16 cellular contexts compared by ENCODE assay signal in the genomic region with DNA sequence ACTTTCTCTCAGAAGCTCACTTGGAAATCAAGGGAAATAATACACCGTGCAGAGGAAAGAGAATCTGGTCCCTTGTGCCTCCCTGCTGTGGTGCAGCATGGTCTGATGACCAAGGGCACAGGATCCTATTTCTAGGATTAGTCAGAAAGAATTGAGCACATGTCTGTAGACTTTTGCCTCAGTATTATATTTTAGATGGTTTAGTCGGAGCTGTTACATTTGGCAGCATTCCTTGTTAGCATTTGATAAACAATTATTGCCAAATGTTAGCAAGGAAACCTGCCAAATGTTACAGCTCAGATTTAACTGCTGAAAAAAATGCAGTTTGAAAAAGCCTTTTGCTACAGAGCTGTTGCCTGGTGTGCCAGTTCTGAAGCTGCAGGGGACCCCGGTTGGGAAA.
DNase-seq lines count a peak whose midpoint lies in the region; ATAC-seq, FAIRE-seq and TF ChIP-seq lines count a peak whose summit lies in the region.
"Had no signal": no experiment of that assay in that cellular context is flagged by ENCODE, and none has a peak within 500 bp of the region (broad histone marks: within the 10 kb centered on the region; RNA-seq: fewer than 3 reads in every experiment).

No MANE protein-coding gene starts in this region.

- H3K9me3 ChIP-seq in AG04450 (ENCODE audit: control insufficient read depth, insufficient read depth, low read length) (peaks cover 6% of the 10 kb centered on the region; the same call in 1 of the 2 replicates), astrocyte (ENCODE audit: insufficient read depth, low read depth, low read length) (no peaks in the 10 kb centered on the region), body of pancreas (peaks cover 0 to 7% (median 0%) of the 10 kb centered on the region in 3 donors)
- H3K9me3 ChIP-seq: HAP-1 had no signal

- peaks cover 18% of the 10 kb centered on the region for H3K36me3 Mint-ChIP-seq in astrocyte (ENCODE audit: low read depth, unreplicated experiment)
- no peaks in the 10 kb centered on the region for H3K36me3 Mint-ChIP-seq in activated T-cell treated with anti-CD3 and anti-CD28 coated beads, Interleukin-2, amount 50 U/mL, for 4 hours (ENCODE audit: insufficient read depth)

- H3K27me3 Mint-ChIP-seq in astrocyte (ENCODE audit: low read depth, unreplicated experiment), result no peaks in the 10 kb centered on the region
- H3K27me3 Mint-ChIP-seq in activated T-cell treated with anti-CD3 and anti-CD28 coated beads, Interleukin-2, amount 50 U/mL, for 4 hours (ENCODE audit: low read depth), result no peaks in the 10 kb centered on the region
- H3K27me3 Mint-ChIP-seq: activated B cell treated with CpG ODN at 0.5 μM for 24 hours; CD4-positive, alpha-beta T cell had no signal

- H3K4me3 Mint-ChIP-seq in astrocyte (ENCODE audit: unreplicated experiment), result no peak overlapping the region
- no peak overlapping the region for H3K4me3 Mint-ChIP-seq in activated T-cell treated with anti-CD3 and anti-CD28 coated beads, Interleukin-2, amount 50 U/mL, for 4 hours
- H3K4me3 Mint-ChIP-seq: activated B cell treated with CpG ODN at 0.5 μM for 24 hours; CD4-positive, alpha-beta T cell had no signal

- intact Hi-C loops in body of pancreas (cut with DNase I), result no loop called here

- POLR2A ChIA-PET in AG04450 (lab: Yijun Ruan, JAX), result interaction anchor here (0.8 kb wide), 1 partner anchor 18 kb away, joined by 3 read pairs; no protein-coding TSS in a partner anchor

- H3K4me2 ChIP-seq in astrocyte (ENCODE audit: low read length), result peak overlapping the region; percentile 6

- H3K9ac ChIP-seq in astrocyte (ENCODE audit: low read length), result no peak overlapping the region

- peaks cover 24% of the 10 kb centered on the region for H3K9me3 Mint-ChIP-seq in astrocyte (ENCODE audit: unreplicated experiment)
- peaks cover 21% of the 10 kb centered on the region for H3K9me3 Mint-ChIP-seq in activated T-cell treated with anti-CD3 and anti-CD28 coated beads, Interleukin-2, amount 50 U/mL, for 4 hours

- no peak for ATAC-seq in body of pancreas
- no peak for ATAC-seq in GM21786 (IDR thresholded peaks at IDR 0.05; ENCODE audit: unreplicated experiment)
- ATAC-seq in HG02970 (IDR thresholded peaks at IDR 0.05; ENCODE audit: low FRiP score, unreplicated experiment), result no peak
- ATAC-seq in activated T-cell treated with anti-CD3 and anti-CD28 coated beads, Interleukin-2, amount 50 U/mL, for 4 hours, result no peak

- no peak overlapping the region for H3K4me3 ChIP-seq in AG04450 (ENCODE audit: low read depth, low read length)
- no peak overlapping the region for H3K4me3 ChIP-seq in astrocyte (ENCODE audit: insufficient read depth, low read depth, low read length)
- no peak overlapping the region for H3K4me3 ChIP-seq in body of pancreas
- H3K4me3 ChIP-seq: HAP-1, upper lobe of left lung had no signal

- no peaks in the 10 kb centered on the region for H3K36me3 ChIP-seq in astrocyte (ENCODE audit: insufficient read depth, low read length)
- H3K36me3 ChIP-seq in body of pancreas (replicated peaks in 1 of 2; ENCODE audit: insufficient read depth in 1 of 2, low read depth in 2 of 2), result no peaks in the 10 kb centered on the region
- H3K36me3 ChIP-seq: brain microvascular endothelial cell, HAP-1, upper lobe of left lung had no signal

- H3K79me2 ChIP-seq in astrocyte (ENCODE audit: insufficient read depth, low read length), result no peaks in the 10 kb centered on the region

- H3K27me3 ChIP-seq in AG04450 (ENCODE audit: control insufficient read depth, insufficient read depth, low read length) (no peaks in the 10 kb centered on the region), astrocyte (ENCODE audit: insufficient read depth, low read length) (no peaks in the 10 kb centered on the region), body of pancreas (no peaks in the 10 kb centered on the region)
- H3K27me3 ChIP-seq: brain microvascular endothelial cell, upper lobe of left lung had no signal

- no peak overlapping the region for H2AFZ ChIP-seq in astrocyte (ENCODE audit: low read depth, low read length)

- DNase-seq in AG04450 (ENCODE audit: low read depth, low spot score) (peak; percentile 61), H4 (ENCODE audit: low spot score) (peak; percentile 63), astrocyte (ENCODE audit: low read depth) (peak; percentile 76), kidney tubule cell (ENCODE audit: low spot score) (peak; percentile 12), body of pancreas (no peak)
- DNase-seq in activated T-cell treated with anti-CD3 and anti-CD28 coated beads, Interleukin-2, amount 50 U/mL, for 4 hours, result no peak
- DNase-seq: activated B cell treated with CpG ODN at 0.5 μM for 24 hours; activated T-cell treated with anti-CD3 and anti-CD28 coated beads, Interleukin-2, amount 50 U/mL, for 1 hour; brain microvascular endothelial cell; CD4-positive, alpha-beta T cell; Right ventricle myocardium superior; small intestine; upper lobe of left lung had no signal

- H4K20me1 ChIP-seq in astrocyte (ENCODE audit: insufficient read depth, low read length), result no peaks in the 10 kb centered on the region

- no peak for TF ChIP-seq POLR2A in body of pancreas (IDR thresholded peaks at IDR 0.05)

- H3K4me1 ChIP-seq in astrocyte (ENCODE audit: insufficient read depth, low read length) (peaks cover 8% of the 10 kb centered on the region), body of pancreas (peaks cover 7% of the 10 kb centered on the region)
- H3K4me1 ChIP-seq: HAP-1, upper lobe of left lung had no signal

- H3K27ac Mint-ChIP-seq in astrocyte (ENCODE audit: unreplicated experiment), result no peak overlapping the region
- H3K27ac Mint-ChIP-seq: activated B cell treated with CpG ODN at 0.5 μM for 24 hours; CD4-positive, alpha-beta T cell had no signal

- H3K27ac ChIP-seq in AG04450 (ENCODE audit: low read depth, low read length), result no peak overlapping the region
- no peak overlapping the region for H3K27ac ChIP-seq in astrocyte (ENCODE audit: low read depth, low read length)
- no peak overlapping the region for H3K27ac ChIP-seq in body of pancreas
- H3K27ac ChIP-seq: brain microvascular endothelial cell, upper lobe of left lung had no signal

- FAIRE-seq in astrocyte (lab: Jason Lieb, UNC), result peak; percentile 73
- FAIRE-seq: small intestine had no signal

- WGBS in body of pancreas, 2 donors, result 15 to 28% methylated on average over 3 of the region's 3 CpGs

- CTCF ChIA-PET in AG04450 (lab: Charles Lee), result no interaction called here

- TF ChIP-seq CTCF in AG04450 (IDR thresholded peaks at IDR 0.05; ENCODE audit: low read depth, low read length) (no peak), astrocyte (IDR thresholded peaks at IDR 0.05; ENCODE audit: insufficient read depth, low read depth, low read length) (no peak), body of pancreas (IDR thresholded peaks at IDR 0.05) (no peak)

- peaks cover 8% of the 10 kb centered on the region for H3K4me1 Mint-ChIP-seq in astrocyte (ENCODE audit: low read depth, unreplicated experiment)
- H3K4me1 Mint-ChIP-seq in activated T-cell treated with anti-CD3 and anti-CD28 coated beads, Interleukin-2, amount 50 U/mL, for 4 hours (ENCODE audit: low read depth), result no peaks in the 10 kb centered on the region
- H3K4me1 Mint-ChIP-seq: activated B cell treated with CpG ODN at 0.5 μM for 24 hours had no signal

Comparison
In these comparisons a context has a peak if more than half of its experiments do, and no peak if none do; other contexts are left out.
1. DNase-seq: peak in AG04450 (single experiment), H4 (single experiment), astrocyte (single experiment) and kidney tubule cell (single experiment); none in body of pancreas (0 of 4) and activated T-cell treated with anti-CD3 and anti-CD28 coated beads, Interleukin-2, amount 50 U/mL, for 4 hours (single experiment).